In the genomic region with DNA sequence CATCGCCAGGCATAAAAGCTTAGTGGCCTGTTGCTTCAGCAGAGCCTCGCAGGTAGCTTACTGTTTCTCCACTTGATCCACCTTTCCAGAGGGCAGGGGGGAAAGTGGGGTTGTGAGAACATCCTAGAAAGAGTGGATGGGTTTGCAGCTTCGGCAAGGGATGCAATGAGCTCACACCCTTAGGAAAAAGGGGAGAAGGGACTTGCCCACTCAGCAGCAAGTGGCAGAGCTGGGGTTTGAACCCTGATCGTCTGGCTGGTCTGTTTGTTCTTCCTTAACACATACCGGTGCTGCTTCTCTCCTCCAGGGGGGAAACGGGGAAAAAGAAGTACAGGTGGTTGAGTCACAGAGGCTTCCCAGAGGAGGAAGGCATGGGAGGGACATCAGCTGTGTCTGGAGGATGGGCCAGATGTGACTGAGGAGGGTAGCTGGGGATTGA, we compare ENCODE assay signal across 8 cellular contexts. TPM values are rescaled to one million over a fixed set of nuclear protein-coding genes. Genes with fewer than 3 reads are reported as not detected.
A peak's percentile ranks its signal among the peaks of the same experiment; 100 is the strongest.
DNase-seq lines count a peak whose midpoint lies in the region; ATAC-seq, FAIRE-seq and TF ChIP-seq lines count a peak whose summit lies in the region.

No MANE protein-coding gene starts in this region.

- H3K4me1 ChIP-seq in PC-9 (replicated peaks; ENCODE audit: insufficient read depth) (no peaks in the 10 kb centered on the region), endothelial cell of umbilical vein (ENCODE audit: control insufficient read depth, extremely low read depth, insufficient read depth, low read length) (peaks cover 21% of the 10 kb centered on the region), neutrophil (ENCODE audit: control insufficient read depth in 1 of 2, insufficient read depth in 1 of 2, low read depth in 1 of 2, low read length in 1 of 2) (peaks cover 20% of the 10 kb centered on the region in 2 experiments)

- ATAC-seq in GM18907 (IDR thresholded peaks at IDR 0.05; ENCODE audit: unreplicated experiment) (no peak), HG02884 (IDR thresholded peaks at IDR 0.05; ENCODE audit: unreplicated experiment) (no peak), GM21529 (IDR thresholded peaks at IDR 0.05; ENCODE audit: unreplicated experiment) (no peak)

- intact Hi-C loops in PC-9 (cut with micrococcal nuclease; ENCODE audit: unreplicated experiment) = loop anchor here (5.0 kb wide), 1 partner anchor 278 kb away; no protein-coding TSS in a partner anchor
- intact Hi-C loops in endothelial cell of umbilical vein (cut with micrococcal nuclease) = loop anchor here (1.0 kb wide), 1 partner anchor 50 kb away; a partner anchor contains a TSS

- H3K27me3 ChIP-seq in PC-9 (ENCODE audit: insufficient read depth, low read depth) = no peaks in the 10 kb centered on the region
- no peaks in the 10 kb centered on the region for H3K27me3 ChIP-seq in endothelial cell of umbilical vein (ENCODE audit: control insufficient read depth in 2 of 2, insufficient read depth in 2 of 2, low read length in 2 of 2)
- peaks cover 13% of the 10 kb centered on the region for H3K27me3 ChIP-seq in neutrophil

- dilution Hi-C loops in endothelial cell of umbilical vein (cut with MboI; ENCODE audit: extremely low pct_ligation_motif_present, low sequenced_read_pairs) = no loop called here

- peak overlapping the region; percentile 75 for H2AFZ ChIP-seq in PC-9
- H2AFZ ChIP-seq in endothelial cell of umbilical vein (ENCODE audit: low read depth, low read length) = peak overlapping the region; percentile 69

- H3K9me2 ChIP-seq in PC-9 (ENCODE audit: insufficient read depth) = no peaks in the 10 kb centered on the region

- BruUV-seq in PC-9 (replicated peaks; lab: Mats Ljungman, UMichigan) = TSS peak; percentile 33
- BruUV-seq in endothelial cell of umbilical vein (replicated peaks; lab: Mats Ljungman, UMichigan) = TSS peak; percentile 15

- H3K9ac ChIP-seq in endothelial cell of umbilical vein (replicated peaks; ENCODE audit: extremely low read depth, insufficient read depth, low read length) = peak overlapping the region; percentile 70

- H3K27ac ChIP-seq in PC-9 (no peak overlapping the region), endothelial cell of umbilical vein (ENCODE audit: insufficient read depth, low read depth, low read length) (peak overlapping the region; percentile 3), neutrophil (no peak overlapping the region), caudate nucleus (ENCODE audit: low read depth, low read length) (no peak overlapping the region)

- FAIRE-seq in endothelial cell of umbilical vein (lab: Jason Lieb, UNC) = peak; percentile 78

- H3K9me1 ChIP-seq in endothelial cell of umbilical vein (replicated peaks; ENCODE audit: control insufficient read depth, extremely low read depth, insufficient read depth, low read length) = no peaks in the 10 kb centered on the region

- peak overlapping the region; percentile 91 for H3K4me2 ChIP-seq in PC-9
- H3K4me2 ChIP-seq in endothelial cell of umbilical vein (ENCODE audit: insufficient read depth, low read length) = peak overlapping the region; percentile 79

- POLR2A ChIA-PET in PC-9 (lab: Charles Lee; ENCODE audit: unreplicated experiment) (interaction anchor here (0.5 to 0.6 kb wide), 3 partner anchors 9 to 171 kb away, joined by 3 to 14 read pairs (median 5); no protein-coding TSS in a partner anchor), endothelial cell of umbilical vein (lab: Charles Lee) (no interaction called here)

- no peaks in the 10 kb centered on the region for H3F3A ChIP-seq in PC-9 (ENCODE audit: insufficient read depth, low read depth)

- H3K79me2 ChIP-seq in PC-9 (ENCODE audit: low read depth) (peaks cover 45% of the 10 kb centered on the region), endothelial cell of umbilical vein (ENCODE audit: control insufficient read depth, insufficient read depth, low read length) (peaks cover 56% of the 10 kb centered on the region)

- CTCF ChIA-PET in PC-9 (lab: Charles Lee) (no interaction called here), endothelial cell of umbilical vein (lab: Charles Lee) (interaction anchor here (0.6 to 4.0 kb wide), 6 partner anchors 8 to 95 kb away, joined by 3 to 19 read pairs (median 4); no protein-coding TSS in a partner anchor)

- TF ChIP-seq POLR2A in endothelial cell of umbilical vein (IDR thresholded peaks at IDR 0.05; ENCODE audit: low read depth, low read length) = no peak

- TF ChIP-seq CTCF in GM12875 (IDR thresholded peaks at IDR 0.05; ENCODE audit: borderline replicate concordance, insufficient read depth, low read depth, low read length) (no peak), PC-9 (conservative IDR thresholded peaks at IDR 0.05) (no peak), endothelial cell of umbilical vein (IDR thresholded peaks at IDR 0.05; ENCODE audit: extremely low read depth in 1 of 2, insufficient read depth in 1 of 2, low read depth in 1 of 2, low read length in 2 of 2) (no peak), neutrophil (IDR thresholded peaks at IDR 0.05) (no peak)

- H3K4me3 ChIP-seq in GM12875 (ENCODE audit: low read depth, low read length) (peak overlapping the region; percentile 80), PC-9 (peak overlapping the region; percentile 78), endothelial cell of umbilical vein (replicated peaks in 1 of 3; ENCODE audit: insufficient read depth in 1 of 3, low read depth in 1 of 3, low read length in 3 of 3) (peak overlapping the region; percentile 54 to 75 (median 71)), neutrophil (ENCODE audit: low read depth in 1 of 2, low read length in 1 of 2) (peak overlapping the region; percentile 49 to 61)

- H4K20me1 ChIP-seq in PC-9 (ENCODE audit: insufficient read depth) (peaks cover 7% of the 10 kb centered on the region; the same call in 1 of the 2 replicates), endothelial cell of umbilical vein (replicated peaks; ENCODE audit: control insufficient read depth, extremely low read depth, insufficient read depth, low read length) (no peaks in the 10 kb centered on the region)

- DNase-seq in PC-9 = no peak
- no peak for DNase-seq in endothelial cell of umbilical vein (ENCODE audit: low read depth, low spot score)
- DNase-seq in caudate nucleus (lab: John Stamatoyannopoulos, UW) = no peak

- H3K36me3 ChIP-seq in PC-9 (ENCODE audit: low read depth) (no peaks in the 10 kb centered on the region), endothelial cell of umbilical vein (ENCODE audit: control insufficient read depth in 2 of 2, extremely low read depth in 1 of 2, insufficient read depth in 2 of 2, low read length in 2 of 2) (no peaks in the 10 kb centered on the region), neutrophil (no peaks in the 10 kb centered on the region)

- H3K9me3 ChIP-seq in PC-9 (ENCODE audit: insufficient read depth, low read depth) (no peaks in the 10 kb centered on the region), endothelial cell of umbilical vein (replicated peaks; ENCODE audit: control insufficient read depth, insufficient read depth, low read length) (no peaks in the 10 kb centered on the region), neutrophil (no peaks in the 10 kb centered on the region)

TF ChIP-seq in endothelial cell of umbilical vein, 7 proteins besides CTCF, POLR2A, EP300 and RAD21:
- no peak for TF ChIP-seq GATA2 (IDR thresholded peaks at IDR 0.05; ENCODE audit: insufficient read depth, insufficient read length, low read depth, low read length)
- TF ChIP-seq, protein P1, sequence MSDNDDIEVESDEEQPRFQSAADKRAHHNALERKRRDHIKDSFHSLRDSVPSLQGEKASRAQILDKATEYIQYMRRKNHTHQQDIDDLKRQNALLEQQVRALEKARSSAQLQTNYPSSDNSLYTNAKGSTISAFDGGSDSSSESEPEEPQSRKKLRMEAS (IDR thresholded peaks at IDR 0.05; ENCODE audit: insufficient read depth, insufficient read length) = no peak
- TF ChIP-seq JUN (IDR thresholded peaks at IDR 0.05; ENCODE audit: borderline replicate concordance, insufficient read depth, insufficient read length, low read depth) = no peak
- no peak for TF ChIP-seq EZH2 (IDR thresholded peaks at IDR 0.05; ENCODE audit: borderline replicate concordance, low read depth, low read length, severe bottlenecking)
TF ChIP-seq in endothelial cell of umbilical vein: peak in this region for 0.

RNA-seq across cellular contexts. Expression of a gene that starts 1.0 kb away (rescaled TPM):
- total RNA-seq in PC-9 (2021) = 17.2 and 17.4 TPM in 2 replicates
- total RNA-seq in endothelial cell of umbilical vein = 21.0 and 24.8 TPM in 2 replicates
- polyA plus RNA-seq in endothelial cell of umbilical vein = 8.3 and 10.0 TPM in 2 replicates
- 5.6 and 6.2 TPM in 2 replicates for polyA plus RNA-seq in endothelial cell of umbilical vein (2011; cell fraction: cytosol; rRNA removed)
- polyA plus RNA-seq in endothelial cell of umbilical vein (2011; cell fraction: nucleus; rRNA removed) = 12.9 and 13.4 TPM in 2 replicates
- 8.1 and 9.2 TPM in 2 replicates for polyA plus RNA-seq in endothelial cell of umbilical vein (2012)
- polyA minus RNA-seq in endothelial cell of umbilical vein = 5.6 and 6.9 TPM in 2 replicates
- polyA minus RNA-seq in endothelial cell of umbilical vein (2011; cell fraction: cytosol; rRNA and poly(A)+ RNA removed) = 15.3 TPM
- 6.8 and 9.0 TPM in 2 replicates for polyA minus RNA-seq in endothelial cell of umbilical vein (2011; cell fraction: nucleus; rRNA and poly(A)+ RNA removed)

RNA-seq across cellular contexts. Expression of a gene that starts 50.5 kb away (rescaled TPM):
- total RNA-seq in PC-9 (2021) = 3.0 and 4.4 TPM in 2 replicates
- 6.4 and 6.6 TPM in 2 replicates for total RNA-seq in endothelial cell of umbilical vein
- polyA plus RNA-seq in endothelial cell of umbilical vein = 3.1 and 3.8 TPM in 2 replicates
- 3.6 and 4.1 TPM in 2 replicates for polyA plus RNA-seq in endothelial cell of umbilical vein (2011; cell fraction: cytosol; rRNA removed)
- 2.0 and 2.7 TPM in 2 replicates for polyA plus RNA-seq in endothelial cell of umbilical vein (2011; cell fraction: nucleus; rRNA removed)
- polyA plus RNA-seq in endothelial cell of umbilical vein (2012) = 4.0 and 4.8 TPM in 2 replicates
- 2.2 and 2.8 TPM in 2 replicates for polyA minus RNA-seq in endothelial cell of umbilical vein
- polyA minus RNA-seq in endothelial cell of umbilical vein (2011; cell fraction: cytosol; rRNA and poly(A)+ RNA removed) = 4.5 TPM
- polyA minus RNA-seq in endothelial cell of umbilical vein (2011; cell fraction: nucleus; rRNA and poly(A)+ RNA removed) = 1.8 and 2.2 TPM in 2 replicates
